In genomic region chr4:156475322-156475721, GRCh38 we compare ENCODE assay signal across 7 cellular contexts.
A peak's percentile ranks its signal among the peaks of the same experiment; 100 is the strongest.
DNase-seq lines count a peak whose midpoint lies in the region; ATAC-seq and TF ChIP-seq lines count a peak whose summit lies in the region.

No MANE protein-coding gene starts in this region.

- H3K27me3 ChIP-seq in dorsolateral prefrontal cortex (no peaks in the 10 kb centered on the region), H7 (ENCODE audit: control insufficient read depth, insufficient read depth, low read length) (no peaks in the 10 kb centered on the region)

- no peak overlapping the region for H3K27ac ChIP-seq in dorsolateral prefrontal cortex

- H3K4me3 ChIP-seq in dorsolateral prefrontal cortex (no peak overlapping the region), H7 (ENCODE audit: insufficient read depth, low read depth, low read length) (no peak overlapping the region)

- DNase-seq in H4 (ENCODE audit: low spot score), result peak; percentile 52
- DNase-seq in NCI-H226, result peak; percentile 29
- no peak for DNase-seq in dorsolateral prefrontal cortex
- DNase-seq in midbrain (lab: John Stamatoyannopoulos, UW), result peak; percentile 27
- DNase-seq in posterior cingulate gyrus, result no peak
- DNase-seq in H7, result no peak

- H3K36me3 ChIP-seq in H7 (replicated peaks; ENCODE audit: control insufficient read depth, insufficient read depth, low read length), result no peaks in the 10 kb centered on the region

- no peak for ATAC-seq in HG03280 (IDR thresholded peaks at IDR 0.05; ENCODE audit: unreplicated experiment)

- peak in 50 of 56 donors; percentile 20 to 73 (median 47) for TF ChIP-seq CTCF in dorsolateral prefrontal cortex (IDR thresholded peaks at IDR 0.05 in 54 of 56, conservative IDR thresholded peaks at IDR 0.05 in 2 of 56; ENCODE audit: low read depth in 1 of 56, partially characterized antibody in 56 of 56)

- intact Hi-C loops in dorsolateral prefrontal cortex (cut with DNase I) (loop anchor here in 1 of 2 donors (10.0 kb wide), 1 partner anchor 499 kb away; the partner anchor contains the start of gene PDGFC), posterior cingulate gyrus (cut with DNase I) (loop anchor here (5.0 to 10.0 kb wide), 2 partner anchors 492 to 569 kb away; no protein-coding TSS in a partner anchor)

Comparison
In these comparisons a context has a peak if more than half of its experiments do, and no peak if none do; other contexts are left out.
1. DNase-seq: peak in H4 (single experiment), NCI-H226 (single experiment) and midbrain (single experiment); none in dorsolateral prefrontal cortex (0 of 10), posterior cingulate gyrus (0 of 10) and H7 (single experiment).